19 cellular contexts compared by ENCODE assay signal in genomic region chr4:113060853-113061252, GRCh38. TPM values are rescaled to one million over a fixed set of nuclear protein-coding genes. Genes with fewer than 3 reads are reported as not detected.
DNase-seq lines count a peak whose midpoint lies in the region; FAIRE-seq and TF ChIP-seq lines count a peak whose summit lies in the region.
"Had no signal": no experiment of that assay in that cellular context is flagged by ENCODE, and none has a peak within 500 bp of the region (broad histone marks: within the 10 kb centered on the region; RNA-seq: fewer than 3 reads in every experiment).

No MANE protein-coding gene starts in this region.

- H3K27me3 Mint-ChIP-seq in neural progenitor cell (ENCODE audit: insufficient read depth, low read depth), result peaks cover 9% of the 10 kb centered on the region

- H3K36me3 ChIP-seq in HEK293 (ENCODE audit: control insufficient read depth in 2 of 2, insufficient read depth in 1 of 2, low read length in 2 of 2) (no peaks in the 10 kb centered on the region), neural progenitor cell (no peaks in the 10 kb centered on the region), H7 (replicated peaks; ENCODE audit: control insufficient read depth, insufficient read depth, low read length) (no peaks in the 10 kb centered on the region)
- H3K36me3 ChIP-seq: Peyer's patch had no signal

- DNase-seq in NCI-H69 (lab: John Stamatoyannopoulos, UW), result peak; percentile 93
- peak; percentile 84 for DNase-seq in neural progenitor cell (ENCODE audit: low spot score)
- no peak for DNase-seq in H7
- no peak for DNase-seq in H54 (ENCODE audit: insufficient read length, low spot score)
- DNase-seq in SKM-1 (lab: John Stamatoyannopoulos, UW; ENCODE audit: unreplicated experiment), result no peak
- DNase-seq: ACHN, AML-193, DMS 273 treated with DMSO at 0.1 percent for 48 hours, EL, KBM-7, NCI-H1417 treated with DMSO at 0.1 percent for 48 hours, NCI-H345, NCI-H774, Peyer's patch, SK-N-SH, T-helper 1 cell had no signal

- POLR2A ChIA-PET in HEK293 (lab: Yijun Ruan, JAX), result no interaction called here

- H2AFZ ChIP-seq in neural progenitor cell (replicated peaks), result no peak overlapping the region

- H3K79me2 ChIP-seq in neural progenitor cell (ENCODE audit: low read depth), result peaks cover 85% of the 10 kb centered on the region

- CTCF ChIA-PET in HEK293 (lab: Yijun Ruan, JAX), result no interaction called here

- TF ChIP-seq POLR2A in H54 (IDR thresholded peaks at IDR 0.05; ENCODE audit: low read depth, low read length), result no peak

- no peak overlapping the region for H3K4me3 Mint-ChIP-seq in neural progenitor cell
- H3K4me3 Mint-ChIP-seq: CD14-positive monocyte had no signal

- H3K27ac Mint-ChIP-seq in neural progenitor cell, result no peak overlapping the region
- H3K27ac Mint-ChIP-seq: CD14-positive monocyte had no signal

- H3K36me3 Mint-ChIP-seq in neural progenitor cell, result no peaks in the 10 kb centered on the region
- H3K36me3 Mint-ChIP-seq: CD14-positive monocyte had no signal

- peak overlapping the region; percentile 64 for H3K4me2 ChIP-seq in neural progenitor cell
- H3K4me2 ChIP-seq: SK-N-SH had no signal

- H3K27ac ChIP-seq in HEK293 (ENCODE audit: extremely low read depth, low read depth, low read length), result no peak overlapping the region
- H3K27ac ChIP-seq in angular gyrus (ENCODE audit: low read depth, low read length), result peak overlapping the region; percentile 47
- peak overlapping the region; percentile 50 for H3K27ac ChIP-seq in neural progenitor cell
- H3K27ac ChIP-seq: Peyer's patch had no signal

- no peak overlapping the region for H3K9ac ChIP-seq in neural progenitor cell
- H3K9ac ChIP-seq: SK-N-SH had no signal

- no peaks in the 10 kb centered on the region; the same call in 1 of the 2 replicates for H3K4me1 ChIP-seq in HEK293 (ENCODE audit: control insufficient read depth, insufficient read depth, low read length)
- peaks cover 82% of the 10 kb centered on the region for H3K4me1 ChIP-seq in neural progenitor cell
- H3K4me1 ChIP-seq: Peyer's patch had no signal

- H3K4me1 Mint-ChIP-seq in neural progenitor cell, result peaks cover 38% of the 10 kb centered on the region
- H3K4me1 Mint-ChIP-seq: CD14-positive monocyte had no signal

- H4K20me1 ChIP-seq in neural progenitor cell (ENCODE audit: low read depth), result peaks cover 19% of the 10 kb centered on the region

- H3K9me3 ChIP-seq in HEK293 (ENCODE audit: control insufficient read depth, insufficient read depth, low read depth, low read length) (no peaks in the 10 kb centered on the region), neural progenitor cell (ENCODE audit: low read depth) (no peaks in the 10 kb centered on the region)
- H3K9me3 ChIP-seq: Peyer's patch, SK-N-SH had no signal

- H3F3A ChIP-seq in neural progenitor cell (ENCODE audit: low read depth), result peaks cover 47% of the 10 kb centered on the region

- FAIRE-seq in H54 (lab: Jason Lieb, UNC), result no peak

- H3K4me3 ChIP-seq in HEK293 (ENCODE audit: low read depth, low read length), result no peak overlapping the region
- H3K4me3 ChIP-seq in neural progenitor cell, result peak overlapping the region; percentile 31
- H3K4me3 ChIP-seq in H7 (ENCODE audit: insufficient read depth, low read depth, low read length), result no peak overlapping the region
- H3K4me3 ChIP-seq: Peyer's patch had no signal

- TF ChIP-seq CTCF in HEK293 (tag by site-specific recombination; IDR thresholded peaks at IDR 0.05) (no peak), neural progenitor cell (IDR thresholded peaks at IDR 0.05) (no peak)

- no peaks in the 10 kb centered on the region for H3K9me3 Mint-ChIP-seq in neural progenitor cell
- H3K9me3 Mint-ChIP-seq: CD14-positive monocyte had no signal

- no peaks in the 10 kb centered on the region for H3K27me3 ChIP-seq in neural progenitor cell
- no peaks in the 10 kb centered on the region; the same call in 1 of the 2 replicates for H3K27me3 ChIP-seq in H7 (ENCODE audit: control insufficient read depth, insufficient read depth, low read length)
- H3K27me3 ChIP-seq: Peyer's patch had no signal

TF ChIP-seq in HEK293, 187 proteins besides CTCF, POLR2A, EP300 and RAD21:
- no peak for TF ChIP-seq BCL11A (tag by site-specific recombination; IDR thresholded peaks at IDR 0.05; ENCODE audit: low read depth)
- TF ChIP-seq SCRT2 (tag by site-specific recombination; IDR thresholded peaks at IDR 0.05), result peak; percentile 69
TF ChIP-seq in HEK293: peak in this region for 1.

RNA-seq across cellular contexts. Expression of gene ANK2, which starts 11.4 kb away (rescaled TPM):
- 79.8 and 121 TPM in 2 replicates for total RNA-seq in neural progenitor cell (ENCODE audit: low replicate concordance)
- 13.3 and 18.2 TPM in 2 replicates for total RNA-seq in H7 (2014; rRNA removed; shearing (Covaris generic))

Comparison
In these comparisons a context has a peak if more than half of its experiments do, and no peak if none do; other contexts are left out.
1. DNase-seq: peak in NCI-H69 (single experiment) and neural progenitor cell (single experiment); none in H7 (single experiment), H54 (single experiment) and SKM-1 (single experiment).